ENCODE assay signal across 15 cellular contexts in the genomic region with DNA sequence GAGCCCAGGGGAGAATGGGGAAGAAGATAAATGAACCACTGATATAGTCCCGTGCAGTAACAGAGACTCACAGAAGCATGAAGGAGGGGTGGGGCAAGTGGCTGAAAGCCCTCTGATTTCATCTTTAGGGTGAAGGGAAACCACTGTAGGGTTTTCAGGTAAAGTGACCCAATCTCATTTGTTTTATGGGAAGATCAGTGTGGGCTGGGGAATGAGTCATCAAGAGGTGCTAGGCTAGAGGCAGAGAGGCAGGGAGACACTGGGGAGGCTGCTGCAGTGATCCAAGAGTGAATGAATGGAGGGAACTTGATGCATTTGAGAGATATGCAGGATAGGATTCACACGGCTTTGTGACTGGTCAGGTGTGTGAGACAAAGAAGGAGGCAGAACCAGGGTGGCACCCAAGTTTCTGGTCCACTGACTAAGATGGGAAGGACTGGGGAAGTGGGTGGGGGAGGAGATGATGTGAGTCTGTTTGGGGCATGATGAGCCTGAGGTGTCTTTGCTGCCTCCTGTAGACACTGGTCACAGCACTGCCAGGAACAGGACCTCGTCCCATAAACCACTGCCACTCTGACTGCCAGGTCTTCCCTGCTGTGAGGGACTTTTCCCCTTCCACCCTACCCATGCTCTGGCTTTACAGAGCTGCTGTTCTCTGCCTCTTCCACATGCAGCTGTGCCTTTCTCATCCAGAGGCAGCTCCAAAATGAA.
DNase-seq lines count a peak whose midpoint lies in the region; ATAC-seq, FAIRE-seq and TF ChIP-seq lines count a peak whose summit lies in the region.
"Had no signal": no experiment of that assay in that cellular context is flagged by ENCODE, and none has a peak within 500 bp of the region (broad histone marks: within the 10 kb centered on the region; RNA-seq: fewer than 3 reads in every experiment).

No MANE protein-coding gene starts in this region.

- no peak overlapping the region for H2BK120ac ChIP-seq in mesendoderm (ENCODE audit: low read depth, low read length)

- no peak overlapping the region for H2BK15ac ChIP-seq in mesendoderm (replicated peaks; ENCODE audit: low read depth)

- H3K18ac ChIP-seq in mesendoderm (ENCODE audit: low read length): no peak overlapping the region

- H3K9ac ChIP-seq in mesendoderm (ENCODE audit: low read length): no peak overlapping the region

- no peak overlapping the region for H3K23ac ChIP-seq in mesendoderm (ENCODE audit: low read length)

- no peak overlapping the region for H3K4me2 ChIP-seq in mesendoderm (ENCODE audit: low read length)

- peak overlapping the region; percentile 44 for H3K56ac ChIP-seq in mesendoderm (ENCODE audit: low read length)

- H3K27ac ChIP-seq in mesendoderm (ENCODE audit: low read depth, low read length) (no peak overlapping the region), left lung (no peak overlapping the region)
- H3K27ac ChIP-seq: esophagus muscularis mucosa, SK-N-MC, skin epidermis had no signal

- H2AK5ac ChIP-seq in mesendoderm (ENCODE audit: low read length): no peak overlapping the region

- H4K8ac ChIP-seq in mesendoderm (ENCODE audit: low read depth, low read length): no peak overlapping the region

- TF ChIP-seq CTCF in left lung (IDR thresholded peaks at IDR 0.05): no peak

- H4K5ac ChIP-seq in mesendoderm (ENCODE audit: low read length): no peak overlapping the region

- no peak for FAIRE-seq in GM12891 (lab: Jason Lieb, UNC)

- H3K4ac ChIP-seq in mesendoderm (ENCODE audit: low read depth, low read length): no peak overlapping the region

- H2BK5ac ChIP-seq in mesendoderm (ENCODE audit: low read length): no peak overlapping the region

- no peaks in the 10 kb centered on the region for H3K36me3 ChIP-seq in mesendoderm (ENCODE audit: control insufficient read depth, insufficient read depth, low read length)
- no peaks in the 10 kb centered on the region for H3K36me3 ChIP-seq in left lung
- H3K36me3 ChIP-seq: esophagus muscularis mucosa had no signal

- no peak overlapping the region for H3K4me3 ChIP-seq in mesendoderm (ENCODE audit: low read length)
- no peak overlapping the region for H3K4me3 ChIP-seq in left lung
- H3K4me3 ChIP-seq: esophagus muscularis mucosa, SK-N-MC, skin epidermis had no signal

- peaks cover 2% of the 10 kb centered on the region for H3K79me1 ChIP-seq in mesendoderm (ENCODE audit: low read length)

- H3K79me2 ChIP-seq in mesendoderm (ENCODE audit: control insufficient read depth, insufficient read depth, low read length): no peaks in the 10 kb centered on the region

- ATAC-seq in GM18511 (IDR thresholded peaks at IDR 0.05; ENCODE audit: unreplicated experiment): peak; percentile 71
- peak; percentile 60 for ATAC-seq in GM21447 (IDR thresholded peaks at IDR 0.05; ENCODE audit: unreplicated experiment)
- ATAC-seq in HG03442 (IDR thresholded peaks at IDR 0.05; ENCODE audit: unreplicated experiment): peak; percentile 57
- no peak for ATAC-seq in left lung
- no peak for ATAC-seq in HG02973 (IDR thresholded peaks at IDR 0.05; ENCODE audit: unreplicated experiment)

- TF ChIP-seq POLR2A in GM12891 (IDR thresholded peaks at IDR 0.05; ENCODE audit: low read depth, low read length): no peak

- H3K27me3 ChIP-seq in mesendoderm (ENCODE audit: insufficient read depth, low read length, poor library complexity) (no peaks in the 10 kb centered on the region), left lung (no peaks in the 10 kb centered on the region)
- H3K27me3 ChIP-seq: esophagus muscularis mucosa had no signal

- DNase-seq in mesendoderm (peak; percentile 82), left lung (no peak), NCI-H2171 treated with DMSO at 0.1 percent for 48 hours (lab: John Stamatoyannopoulos, UW) (no peak), GM12891 (ENCODE audit: insufficient read length, low spot score) (no peak)
- DNase-seq: activated CD8-positive, alpha-beta memory T cell treated with anti-CD3 and anti-CD28 coated beads, Interleukin-2, amount 50 U/mL, for 48 hours; CD4-positive, alpha-beta memory T cell; NCI-H2107; nucleus accumbens had no signal

- WGBS in mesendoderm (ENCODE audit: extremely low coverage, insufficient coverage, low lambda C conversion rate): no CpG with 5 or more reads among the region's 3 CpGs

- H3K9me3 ChIP-seq in left lung: peaks cover 0 to 7% of the 10 kb centered on the region in 2 donors
- H3K9me3 ChIP-seq: esophagus muscularis mucosa had no signal

- intact Hi-C loops in left lung (cut with DNase I): no loop called here

- H3K4me1 ChIP-seq in mesendoderm (ENCODE audit: control insufficient read depth, low read depth, low read length) (peaks cover 6% of the 10 kb centered on the region), left lung (no peaks in the 10 kb centered on the region)

TF ChIP-seq in GM12891, 5 proteins besides CTCF, POLR2A, EP300 and RAD21:
- no peak for TF ChIP-seq TAF1 (IDR thresholded peaks at IDR 0.05; ENCODE audit: low read depth, low read length)
- TF ChIP-seq PAX5 (IDR thresholded peaks at IDR 0.05; ENCODE audit: insufficient read depth, low read length, severe bottlenecking): no peak
- no peak for TF ChIP-seq POU2F2 (IDR thresholded peaks at IDR 0.05; ENCODE audit: low read depth, low read length)
- no peak for TF ChIP-seq SPI1 (IDR thresholded peaks at IDR 0.05; ENCODE audit: low read depth, low read length)
- no peak for TF ChIP-seq POLR2AphosphoS5 (IDR thresholded peaks at IDR 0.05; ENCODE audit: low read depth, low read length)

Comparison
In these comparisons a context has a peak if more than half of its experiments do, and no peak if none do; other contexts are left out.
1. ATAC-seq: peak in GM18511 (single experiment), GM21447 (single experiment) and HG03442 (single experiment); none in left lung (single experiment) and HG02973 (single experiment).